Comparison of ENCODE assay signal across 1 cellular context in the genomic region with DNA sequence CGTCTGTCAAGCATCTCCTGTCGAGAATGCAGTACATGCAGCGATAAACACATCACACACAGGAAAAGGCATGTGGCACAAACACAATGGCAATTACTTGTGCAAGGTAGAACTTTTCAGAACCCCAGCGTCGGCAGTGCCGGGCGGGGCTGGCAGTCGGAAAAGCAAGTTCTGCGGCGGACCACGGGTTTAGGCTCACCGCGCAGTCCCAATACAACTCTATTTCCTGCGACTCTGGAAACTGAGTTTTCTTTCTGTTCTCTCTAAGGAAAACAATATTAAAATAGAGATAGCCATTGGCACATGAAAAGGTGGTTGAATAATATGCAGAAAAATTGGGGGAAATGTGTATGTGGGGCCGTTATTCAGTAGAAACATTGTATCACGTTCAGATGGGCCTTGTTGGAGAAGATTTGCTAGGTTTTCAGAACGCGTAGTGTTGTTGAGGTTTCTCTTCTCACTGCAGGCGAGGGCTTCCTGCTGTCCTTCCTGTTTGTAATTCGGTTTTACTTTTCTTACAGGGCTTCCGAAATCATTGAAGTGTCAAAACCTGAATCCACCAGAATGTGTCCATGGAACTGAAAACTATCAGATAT.
TF ChIP-seq lines count a peak whose summit lies in the region.

No MANE protein-coding gene starts in this region.

TF ChIP-seq in H1, 55 proteins besides CTCF, POLR2A, EP300 and RAD21 (continued from another document):
- no peak for TF ChIP-seq ZNF274 (IDR thresholded peaks at IDR 0.05; ENCODE audit: borderline replicate concordance, extremely low read depth, low read length)
- TF ChIP-seq JUN (IDR thresholded peaks at IDR 0.05; ENCODE audit: low read depth, low read length), result no peak
- TF ChIP-seq SP2 (IDR thresholded peaks at IDR 0.05; ENCODE audit: low read length), result no peak
- TF ChIP-seq BACH1 (IDR thresholded peaks at IDR 0.05; ENCODE audit: low read length), result no peak
TF ChIP-seq in H1: peak in this region for 0.
